ENCODE assay signal across 9 cellular contexts in the genomic region with DNA sequence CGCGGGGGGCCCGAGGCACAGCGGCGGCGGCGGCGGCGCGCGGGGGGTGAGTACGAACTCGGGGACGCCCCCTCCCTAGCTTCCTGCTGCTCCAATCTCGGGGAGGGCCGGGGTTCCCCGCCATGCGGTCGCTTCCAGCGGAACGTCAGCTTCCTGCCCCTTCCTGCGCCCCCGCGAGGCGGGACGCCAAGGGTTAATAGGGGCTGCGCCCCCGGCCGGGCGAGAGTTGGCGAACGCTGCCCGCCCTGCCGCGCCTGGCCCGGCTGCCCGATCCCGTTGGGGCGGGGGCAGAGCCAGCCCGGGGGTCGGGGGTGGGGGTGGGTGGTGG. TPM values are rescaled to one million over a fixed set of nuclear protein-coding genes. Genes with fewer than 3 reads are reported as not detected.
A peak's percentile ranks its signal among the peaks of the same experiment; 100 is the strongest.
DNase-seq lines count a peak whose midpoint lies in the region; ATAC-seq, FAIRE-seq and TF ChIP-seq lines count a peak whose summit lies in the region.
"Had no signal": no experiment of that assay in that cellular context is flagged by ENCODE, and none has a peak within 500 bp of the region (broad histone marks: within the 10 kb centered on the region; RNA-seq: fewer than 3 reads in every experiment).

No MANE protein-coding gene starts in this region.

- intact Hi-C loops in cardiac septum (cut with DNase I) = loop anchor here (2.0 to 5.0 kb wide), 4 partner anchors 51 to 135 kb away; no protein-coding TSS in a partner anchor

- no peak for TF ChIP-seq CTCF in cardiac muscle cell (IDR thresholded peaks at IDR 0.05; ENCODE audit: low read depth, low read length)
- TF ChIP-seq CTCF in bronchial epithelial cell (IDR thresholded peaks at IDR 0.05; ENCODE audit: insufficient read depth, low read length, severe bottlenecking) = peak; percentile 17

- H3K4me1 ChIP-seq in cardiac muscle cell (ENCODE audit: low read depth) (peaks cover 11% of the 10 kb centered on the region), mucosa of rectum (ENCODE audit: control insufficient read depth in 2 of 2, insufficient read depth in 2 of 2, low read length in 2 of 2) (peaks cover 8 to 10% of the 10 kb centered on the region in 2 donors), urinary bladder (ENCODE audit: insufficient read depth) (peaks cover 3% of the 10 kb centered on the region)

- H3K4me3 ChIP-seq in cardiac muscle cell (peak overlapping the region; percentile 73), bronchial epithelial cell (ENCODE audit: low read depth, low read length) (peak overlapping the region; percentile 56), mucosa of rectum (ENCODE audit: low read length in 2 of 2) (peak overlapping the region; percentile 18 to 26), urinary bladder (ENCODE audit: low read depth, low read length) (peak overlapping the region; percentile 80)

- no peaks in the 10 kb centered on the region for H3K9me3 ChIP-seq in cardiac muscle cell (ENCODE audit: low read depth)
- no peaks in the 10 kb centered on the region for H3K9me3 ChIP-seq in mucosa of rectum (ENCODE audit: control insufficient read depth in 2 of 2, low read length in 2 of 2)

- 1% methylated on average over 41 of the region's 41 CpGs for WGBS in urinary bladder

- no peak for FAIRE-seq in bronchial epithelial cell (lab: Jason Lieb, UNC)
- FAIRE-seq: G401.6 had no signal

- DNase-seq in cardiac muscle cell (ENCODE audit: low read depth in 1 of 2, low spot score in 1 of 2) (no peak), cardiac septum (ENCODE audit: low spot score) (no peak), bronchial epithelial cell (ENCODE audit: low read depth) (no peak), NCI-H510A (lab: John Stamatoyannopoulos, UW) (no peak), NCI-H2227 treated with DMSO at 0.1 percent for 48 hours (lab: John Stamatoyannopoulos, UW) (no peak)

- H3K27me3 ChIP-seq in cardiac muscle cell (peaks cover 10% of the 10 kb centered on the region), bronchial epithelial cell (ENCODE audit: control insufficient read depth, insufficient read depth, low read length) (peaks cover 4% of the 10 kb centered on the region), mucosa of rectum (ENCODE audit: control insufficient read depth in 2 of 2, insufficient read depth in 2 of 2, low read length in 2 of 2) (peaks cover 26 to 36% of the 10 kb centered on the region in 2 donors)

- H3K36me3 ChIP-seq in cardiac muscle cell (no peaks in the 10 kb centered on the region), bronchial epithelial cell (ENCODE audit: control insufficient read depth, insufficient read depth, low read length) (no peaks in the 10 kb centered on the region), mucosa of rectum (ENCODE audit: control insufficient read depth in 2 of 2, insufficient read depth in 2 of 2, low read length in 2 of 2) (no peaks in the 10 kb centered on the region), urinary bladder (ENCODE audit: insufficient read depth) (no peaks in the 10 kb centered on the region)

- H3K9ac ChIP-seq in mucosa of rectum (ENCODE audit: low read depth in 1 of 2, low read length in 2 of 2) = no peak overlapping the region

- ATAC-seq in GM19351 (IDR thresholded peaks at IDR 0.05; ENCODE audit: unreplicated experiment) = no peak

- H3K27ac ChIP-seq in cardiac muscle cell (peak overlapping the region; percentile 27), mucosa of rectum (ENCODE audit: low read depth in 2 of 2, low read length in 2 of 2) (no peak overlapping the region), urinary bladder (ENCODE audit: low read depth) (no peak overlapping the region)

RNA-seq across cellular contexts. Expression of gene COL27A1, which starts 0.6 kb away (rescaled TPM):
- 19.2 and 19.3 TPM in 2 replicates for total RNA-seq in cardiac muscle cell
- 12.2 and 13.4 TPM in 2 replicates for polyA plus RNA-seq in cardiac muscle cell
- 12.8 TPM for total RNA-seq in cardiac septum
- total RNA-seq in bronchial epithelial cell = 1.3 and 2.2 TPM in 2 replicates
- total RNA-seq in urinary bladder = 21.5 TPM
- 8.1 TPM for polyA plus RNA-seq in urinary bladder

RNA-seq across cellular contexts. Expression of gene KIF12, which starts 56.8 kb away (rescaled TPM):
- total RNA-seq in cardiac muscle cell = 0.04 and 1.1 TPM in 2 replicates
- 0.64 and 1.6 TPM in 2 replicates for polyA plus RNA-seq in cardiac muscle cell
- total RNA-seq in cardiac septum = not detected
- 0.26 TPM in 1 of 2 replicates, not detected in the other for total RNA-seq in bronchial epithelial cell
- total RNA-seq in urinary bladder = 0.42 TPM
- 0.11 TPM for polyA plus RNA-seq in urinary bladder

Comparison
In these comparisons a context has a peak if more than half of its experiments do, and no peak if none do; other contexts are left out.
1. H3K4me3 ChIP-seq: peak in every context shown above with its lines; median percentile 80 in urinary bladder; 73 in cardiac muscle cell; 56 in bronchial epithelial cell; 22 in mucosa of rectum.